2 cellular contexts compared by ENCODE assay signal in the genomic region with DNA sequence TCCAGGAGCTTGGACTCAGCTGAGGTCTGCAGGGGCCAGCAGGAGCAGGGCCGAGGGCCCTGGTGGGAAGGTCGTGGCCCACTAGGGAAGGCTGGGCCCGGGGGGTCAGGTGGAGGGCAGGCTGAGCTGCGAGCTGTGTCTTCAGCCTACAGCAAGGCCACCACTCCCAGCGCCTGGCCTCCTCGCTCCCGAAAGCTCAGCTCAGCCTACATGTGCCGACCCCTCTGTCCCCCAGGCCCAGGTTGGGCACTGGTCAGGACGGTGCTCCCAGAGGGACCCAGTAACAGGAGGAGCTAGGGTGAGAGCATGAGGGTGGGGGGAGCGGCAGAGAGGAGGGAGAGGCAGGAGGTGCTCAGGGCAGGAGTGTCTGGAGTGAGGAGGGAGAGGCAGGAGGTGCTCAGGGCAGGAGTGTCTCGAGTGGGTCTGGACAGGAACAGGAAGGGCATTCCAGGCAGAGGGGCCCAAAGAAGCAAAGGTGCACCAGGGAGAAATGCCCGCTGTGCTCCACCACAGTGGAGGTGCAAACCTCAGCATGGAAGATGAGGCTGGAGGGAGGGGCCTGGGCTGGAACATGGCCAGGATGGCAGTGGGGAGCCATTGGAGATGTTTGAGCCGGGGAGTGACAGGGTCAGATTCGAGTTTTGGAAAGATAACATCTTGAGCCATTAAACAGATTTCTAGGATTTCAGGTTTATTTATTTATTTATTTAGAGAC.
TF ChIP-seq lines count a peak whose summit lies in the region.

No MANE protein-coding gene starts in this region.

TF ChIP-seq in SK-N-SH, 30 proteins besides CTCF, POLR2A, EP300 and RAD21 (continued from another document):
- TF ChIP-seq, protein P1, sequence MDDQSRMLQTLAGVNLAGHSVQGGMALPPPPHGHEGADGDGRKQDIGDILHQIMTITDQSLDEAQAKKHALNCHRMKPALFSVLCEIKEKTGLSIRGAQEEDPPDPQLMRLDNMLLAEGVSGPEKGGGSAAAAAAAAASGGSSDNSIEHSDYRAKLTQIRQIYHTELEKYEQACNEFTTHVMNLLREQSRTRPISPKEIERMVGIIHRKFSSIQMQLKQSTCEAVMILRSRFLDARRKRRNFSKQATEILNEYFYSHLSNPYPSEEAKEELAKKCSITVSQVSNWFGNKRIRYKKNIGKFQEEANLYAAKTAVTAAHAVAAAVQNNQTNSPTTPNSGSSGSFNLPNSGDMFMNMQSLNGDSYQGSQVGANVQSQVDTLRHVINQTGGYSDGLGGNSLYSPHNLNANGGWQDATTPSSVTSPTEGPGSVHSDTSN (IDR thresholded peaks at IDR 0.05) = no peak
- TF ChIP-seq EZH2phosphoT487 (IDR thresholded peaks at IDR 0.05; ENCODE audit: borderline replicate concordance, low read depth) (no peak), MEF2A (IDR thresholded peaks at IDR 0.05; ENCODE audit: borderline replicate concordance, low read depth) (no peak), FOSL2 (IDR thresholded peaks at IDR 0.05; ENCODE audit: borderline replicate concordance, low read depth) (no peak), TEAD4 (IDR thresholded peaks at IDR 0.05; ENCODE audit: borderline replicate concordance, insufficient read depth) (no peak)
- TF ChIP-seq, protein P2, sequence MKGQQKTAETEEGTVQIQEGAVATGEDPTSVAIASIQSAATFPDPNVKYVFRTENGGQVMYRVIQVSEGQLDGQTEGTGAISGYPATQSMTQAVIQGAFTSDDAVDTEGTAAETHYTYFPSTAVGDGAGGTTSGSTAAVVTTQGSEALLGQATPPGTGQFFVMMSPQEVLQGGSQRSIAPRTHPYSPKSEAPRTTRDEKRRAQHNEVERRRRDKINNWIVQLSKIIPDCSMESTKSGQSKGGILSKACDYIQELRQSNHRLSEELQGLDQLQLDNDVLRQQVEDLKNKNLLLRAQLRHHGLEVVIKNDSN (IDR thresholded peaks at IDR 0.05; ENCODE audit: borderline replicate concordance, low read depth) = no peak

TF ChIP-seq in SK-N-SH treated with all-trans-retinoic acid at 6 μM for 48 hours, 23 proteins besides CTCF, POLR2A, EP300 and RAD21 (continued from another document):
- TF ChIP-seq, protein P3, sequence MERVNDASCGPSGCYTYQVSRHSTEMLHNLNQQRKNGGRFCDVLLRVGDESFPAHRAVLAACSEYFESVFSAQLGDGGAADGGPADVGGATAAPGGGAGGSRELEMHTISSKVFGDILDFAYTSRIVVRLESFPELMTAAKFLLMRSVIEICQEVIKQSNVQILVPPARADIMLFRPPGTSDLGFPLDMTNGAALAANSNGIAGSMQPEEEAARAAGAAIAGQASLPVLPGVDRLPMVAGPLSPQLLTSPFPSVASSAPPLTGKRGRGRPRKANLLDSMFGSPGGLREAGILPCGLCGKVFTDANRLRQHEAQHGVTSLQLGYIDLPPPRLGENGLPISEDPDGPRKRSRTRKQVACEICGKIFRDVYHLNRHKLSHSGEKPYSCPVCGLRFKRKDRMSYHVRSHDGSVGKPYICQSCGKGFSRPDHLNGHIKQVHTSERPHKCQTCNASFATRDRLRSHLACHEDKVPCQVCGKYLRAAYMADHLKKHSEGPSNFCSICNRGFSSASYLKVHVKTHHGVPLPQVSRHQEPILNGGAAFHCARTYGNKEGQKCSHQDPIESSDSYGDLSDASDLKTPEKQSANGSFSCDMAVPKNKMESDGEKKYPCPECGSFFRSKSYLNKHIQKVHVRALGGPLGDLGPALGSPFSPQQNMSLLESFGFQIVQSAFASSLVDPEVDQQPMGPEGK (CRISPR knock-in tag; IDR thresholded peaks at IDR 0.05; ENCODE audit: borderline replicate concordance) = no peak
- TF ChIP-seq ESRRG (CRISPR knock-in tag; IDR thresholded peaks at IDR 0.05) (no peak), ZNF8 (CRISPR knock-in tag; IDR thresholded peaks at IDR 0.05) (no peak), TOX (CRISPR knock-in tag; IDR thresholded peaks at IDR 0.05; ENCODE audit: borderline replicate concordance) (no peak), GLIS3 (CRISPR knock-in tag; IDR thresholded peaks at IDR 0.05) (no peak), TCF4 (CRISPR knock-in tag; IDR thresholded peaks at IDR 0.05; ENCODE audit: borderline replicate concordance) (no peak)
